In genomic region chr5:133565993-133566392, GRCh38 we compare ENCODE assay signal across 1 cellular context.
TF ChIP-seq lines count a peak whose summit lies in the region.

No MANE protein-coding gene starts in this region.

TF ChIP-seq in HepG2, 621 proteins besides CTCF, POLR2A, EP300 and RAD21 (continued from another document):
- TF ChIP-seq ZNF281 (CRISPR knock-in tag; IDR thresholded peaks at IDR 0.05; ENCODE audit: borderline replicate concordance), result peak; percentile 22; the same call in 1 of the 2 replicates
- peak; percentile 60; the same call in 1 of the 2 replicates for TF ChIP-seq TGIF2 (CRISPR knock-in tag; IDR thresholded peaks at IDR 0.05)
- TF ChIP-seq ESRRA (CRISPR knock-in tag; IDR thresholded peaks at IDR 0.05; ENCODE audit: low read depth), result no peak
- TF ChIP-seq ZUFSP (CRISPR knock-in tag; IDR thresholded peaks at IDR 0.05; ENCODE audit: borderline replicate concordance), result no peak
- TF ChIP-seq HDAC2 (CRISPR knock-in tag; IDR thresholded peaks at IDR 0.05), result 0 out of 2 replicates have a peak, but pooled peaks have one; percentile 20
- no peak for TF ChIP-seq BCL3 (CRISPR knock-in tag; IDR thresholded peaks at IDR 0.05)
- TF ChIP-seq TFAP4 (IDR thresholded peaks at IDR 0.05; ENCODE audit: borderline replicate concordance, low read depth), result peak; percentile 69; the same call in 1 of the 2 replicates
- TF ChIP-seq EHMT2 (IDR thresholded peaks at IDR 0.05; ENCODE audit: borderline replicate concordance, low read depth, low read length), result peak; percentile 93; the same call in 1 of the 2 replicates
- TF ChIP-seq KLF6 (CRISPR knock-in tag; IDR thresholded peaks at IDR 0.05), result 0 out of 2 replicates have a peak, but pooled peaks have one; percentile 30
- TF ChIP-seq REST (IDR thresholded peaks at IDR 0.05; ENCODE audit: borderline replicate concordance in 1 of 2, low read depth in 1 of 2, low read length in 2 of 2), result peak; percentile 85 to 99
- no peak for TF ChIP-seq DNMT3B (CRISPR knock-in tag; conservative IDR thresholded peaks at IDR 0.05)
- TF ChIP-seq ETV6 (CRISPR knock-in tag; conservative IDR thresholded peaks at IDR 0.05), result 0 out of 2 replicates have a peak, but pooled peaks have one; percentile 50
- TF ChIP-seq ZXDC (CRISPR knock-in tag; IDR thresholded peaks at IDR 0.05), result no peak
- TF ChIP-seq ZNF792 (CRISPR knock-in tag; IDR thresholded peaks at IDR 0.05), result peak; percentile 33; the same call in 1 of the 2 replicates
- 0 out of 2 replicates have a peak, but pooled peaks have one; percentile 16 for TF ChIP-seq MIXL1 (CRISPR knock-in tag; IDR thresholded peaks at IDR 0.05)
- TF ChIP-seq RARA (CRISPR knock-in tag; IDR thresholded peaks at IDR 0.05), result peak; percentile 34; the same call in 1 of the 2 replicates
- no peak for TF ChIP-seq ZNF761 (CRISPR knock-in tag; conservative IDR thresholded peaks at IDR 0.05)
- TF ChIP-seq LRRFIP1 (CRISPR knock-in tag; conservative IDR thresholded peaks at IDR 0.05), result 0 out of 2 replicates have a peak, but pooled peaks have one; percentile 39
- TF ChIP-seq KLF16 (CRISPR knock-in tag; IDR thresholded peaks at IDR 0.05), result peak in 1 of 2 experiments; percentile 38; a peak in 1 of 4 replicates
- TF ChIP-seq ZFP37 (CRISPR knock-in tag; IDR thresholded peaks at IDR 0.05; ENCODE audit: borderline replicate concordance), result peak; percentile 38; the same call in 1 of the 2 replicates
- peak; percentile 39; the same call in 1 of the 2 replicates for TF ChIP-seq TFE3 (CRISPR knock-in tag; IDR thresholded peaks at IDR 0.05)
